ENCODE assay signal across 27 cellular contexts in genomic region chr1:113246929-113247328, GRCh38.
"Had no signal": no experiment of that assay in that cellular context is flagged by ENCODE, and none has a peak within 500 bp of the region (broad histone marks: within the 10 kb centered on the region; RNA-seq: fewer than 3 reads in every experiment).

No MANE protein-coding gene starts in this region.

- H3K27ac Mint-ChIP-seq: dendritic cell treated with granulocyte-macrophage colony-stimulating factor and Interleukin-4, amounts not matched to agents 40 ng/mL and 50 ng/mL, for 4 days; natural killer cell; stimulated activated effector memory CD8-positive, alpha-beta T cell treated with anti-CD3 and anti-CD28 coated beads, Interleukin-12 subunit alpha, Interleukin-12 subunit beta, amount 100 ng/mL, for 72 hours had no signal

- H3K27me3 Mint-ChIP-seq: dendritic cell treated with granulocyte-macrophage colony-stimulating factor and Interleukin-4, amounts not matched to agents 40 ng/mL and 50 ng/mL, for 4 days had no signal

- H3K27ac ChIP-seq: gastrocnemius medialis, heart left ventricle, hepatocyte, left lung, ovary, right lobe of liver, thoracic aorta, tibial nerve, vagina had no signal

- H3K36me3 Mint-ChIP-seq: natural killer cell; stimulated activated effector memory CD8-positive, alpha-beta T cell treated with anti-CD3 and anti-CD28 coated beads, Interleukin-12 subunit alpha, Interleukin-12 subunit beta, amount 100 ng/mL, for 72 hours had no signal

- H2AFZ ChIP-seq: hepatocyte had no signal

- H3K27me3 ChIP-seq: gastrocnemius medialis, heart left ventricle, hepatocyte, left lung, ovary, right lobe of liver, tibial nerve, vagina had no signal

- H3K9me3 Mint-ChIP-seq: dendritic cell treated with granulocyte-macrophage colony-stimulating factor and Interleukin-4, amounts not matched to agents 40 ng/mL and 50 ng/mL, for 4 days; natural killer cell; stimulated activated effector memory CD8-positive, alpha-beta T cell treated with anti-CD3 and anti-CD28 coated beads, Interleukin-12 subunit alpha, Interleukin-12 subunit beta, amount 100 ng/mL, for 72 hours had no signal

- H3K36me3 ChIP-seq: gastrocnemius medialis, heart left ventricle, left lung, ovary, right lobe of liver, thoracic aorta, tibial nerve, vagina had no signal

- H3K4me2 ChIP-seq: hepatocyte had no signal

- H3K4me3 ChIP-seq: gastrocnemius medialis, heart left ventricle, hepatocyte, left lung, ovary, right lobe of liver, thoracic aorta, tibial nerve, vagina had no signal

- H3K79me2 ChIP-seq: hepatocyte had no signal

- H3K4me3 Mint-ChIP-seq: dendritic cell treated with granulocyte-macrophage colony-stimulating factor and Interleukin-4, amounts not matched to agents 40 ng/mL and 50 ng/mL, for 4 days; natural killer cell; stimulated activated effector memory CD8-positive, alpha-beta T cell treated with anti-CD3 and anti-CD28 coated beads, Interleukin-12 subunit alpha, Interleukin-12 subunit beta, amount 100 ng/mL, for 72 hours had no signal

- DNase-seq: caudate nucleus; cerebellar nuclear complex; effector memory CD4-positive, alpha-beta T cell; erythroblast; foreskin fibroblast; gastrocnemius medialis; heart left ventricle; left cardiac atrium; left lung; mesendoderm; natural killer cell; occipital lobe; ovary; retina; right lobe of liver; stimulated activated CD4-positive, alpha-beta T cell treated with anti-CD3 and anti-CD28 coated beads, Interleukin-2, amount 100 ng/mL, for 24 hours; stimulated activated CD4-positive, alpha-beta T cell treated with anti-CD3 and anti-CD28 coated beads, Interleukin-4, amount 100 ng/mL, for 24 hours; stimulated activated naive CD4-positive, alpha-beta T cell treated with Interleukin-2 at 50 U/mL for 16 hours; substantia nigra had no signal

- H3K9me3 ChIP-seq: gastrocnemius medialis, heart left ventricle, left lung, ovary, right lobe of liver, thoracic aorta, tibial nerve, vagina had no signal

- H3K4me1 Mint-ChIP-seq: natural killer cell; stimulated activated effector memory CD8-positive, alpha-beta T cell treated with anti-CD3 and anti-CD28 coated beads, Interleukin-12 subunit alpha, Interleukin-12 subunit beta, amount 100 ng/mL, for 72 hours had no signal

- ATAC-seq: gastrocnemius medialis; left cardiac atrium; natural killer cell; right lobe of liver; stimulated activated effector memory CD8-positive, alpha-beta T cell treated with anti-CD3 and anti-CD28 coated beads, Interleukin-12 subunit alpha, Interleukin-12 subunit beta, amount 100 ng/mL, for 72 hours had no signal

- H3K4me1 ChIP-seq: gastrocnemius medialis, heart left ventricle, left lung, right lobe of liver, tibial nerve had no signal

- FAIRE-seq: colon, endothelial cell of umbilical vein had no signal
